20 cellular contexts compared by ENCODE assay signal in genomic region chr5:76441101-76441500, GRCh38. TPM values are rescaled to one million over a fixed set of nuclear protein-coding genes. Genes with fewer than 3 reads are reported as not detected.
DNase-seq lines count a peak whose midpoint lies in the region; ATAC-seq and TF ChIP-seq lines count a peak whose summit lies in the region.
"Had no signal": no experiment of that assay in that cellular context is flagged by ENCODE, and none has a peak within 500 bp of the region (broad histone marks: within the 10 kb centered on the region; RNA-seq: fewer than 3 reads in every experiment).

No MANE protein-coding gene starts in this region.

- H3K79me2 ChIP-seq in GM23338 (replicated peaks; ENCODE audit: insufficient read depth) = peaks cover 50% of the 10 kb centered on the region
- H3K79me2 ChIP-seq in neural cell (replicated peaks; ENCODE audit: insufficient read depth, low read length) = no peaks in the 10 kb centered on the region

- H4K20me1 ChIP-seq in GM23338 (replicated peaks; ENCODE audit: insufficient read depth) (0 out of 2 replicates have a peak, but pooled peaks cover 3% of the 10 kb centered on the region), neural cell (ENCODE audit: insufficient read depth) (no peaks in the 10 kb centered on the region)

- H3K4me2 ChIP-seq in GM23338 = no peak overlapping the region
- no peak overlapping the region for H3K4me2 ChIP-seq in neural cell (ENCODE audit: low read length)
- H3K4me2 ChIP-seq: BLaER1 had no signal

- peak; percentile 70 for TF ChIP-seq EP300 in neural cell (conservative IDR thresholded peaks at IDR 0.05; ENCODE audit: poor library complexity, severe bottlenecking)

- no peaks in the 10 kb centered on the region for H3K4me1 ChIP-seq in CD4-positive, CD25-positive, alpha-beta regulatory T cell (ENCODE audit: control insufficient read depth, insufficient read depth, low read length, poor library complexity, severe bottlenecking)
- H3K4me1 ChIP-seq in GM23338 (ENCODE audit: insufficient read depth) (no peaks in the 10 kb centered on the region; the same call in none of the 2 replicates), adrenal gland (replicated peaks in 1 of 2) (peaks cover 0 to 6% of the 10 kb centered on the region in 2 donors)

- peaks cover 0 to 3% of the 10 kb centered on the region in 2 experiments for H3K9me3 ChIP-seq in CD4-positive, CD25-positive, alpha-beta regulatory T cell (ENCODE audit: control insufficient read depth in 2 of 2, low read length in 2 of 2)
- H3K9me3 ChIP-seq in neural cell (ENCODE audit: low read length) (no peaks in the 10 kb centered on the region), adrenal gland (replicated peaks in 1 of 3) (no peaks in the 10 kb centered on the region)

- WGBS in adrenal gland, 4 donors = 89 to 91% (median 90%) methylated on average over 6 of the region's 6 CpGs

- H3K4me1 Mint-ChIP-seq in CD4-positive, CD25-positive, alpha-beta regulatory T cell = peaks cover 19 to 58% (median 48%) of the 10 kb centered on the region in 4 donors
- peaks cover 7% of the 10 kb centered on the region for H3K4me1 Mint-ChIP-seq in GM23338
- H3K4me1 Mint-ChIP-seq in effector memory CD8-positive, alpha-beta T cell (ENCODE audit: low read depth in 2 of 2) = peaks cover 25 to 70% of the 10 kb centered on the region in 2 donors
- H3K4me1 Mint-ChIP-seq: B cell had no signal

- intact Hi-C loops in adrenal gland (cut with DNase I) = no loop called here

- H3K27me3 ChIP-seq in CD4-positive, CD25-positive, alpha-beta regulatory T cell (ENCODE audit: control insufficient read depth, insufficient read depth, low read length) = no peaks in the 10 kb centered on the region
- H3K27me3 ChIP-seq in GM23338 (ENCODE audit: insufficient read depth) (no peaks in the 10 kb centered on the region), neural cell (ENCODE audit: insufficient read depth, low read depth, low read length) (no peaks in the 10 kb centered on the region), adrenal gland (no peaks in the 10 kb centered on the region)
- H3K27me3 ChIP-seq: BLaER1 had no signal

- no peak for DNase-seq in CD4-positive, CD25-positive, alpha-beta regulatory T cell
- DNase-seq in GM23338 (ENCODE audit: low spot score) (no peak), adrenal gland (no peak), D341Med (ENCODE audit: low spot score) (no peak)
- no peak for DNase-seq in effector memory CD8-positive, alpha-beta T cell
- DNase-seq: CD4-positive, alpha-beta memory T cell; COR-L47; DMS 273 treated with DMSO at 0.1 percent for 48 hours; DMS79; EL; GDM1; GM23248; H9 had no signal

- peak overlapping the region in 2 of 3 donors; percentile 38 to 55 for H3K27ac Mint-ChIP-seq in CD4-positive, CD25-positive, alpha-beta regulatory T cell
- no peak overlapping the region for H3K27ac Mint-ChIP-seq in GM23338
- peak overlapping the region; percentile 41 to 88 for H3K27ac Mint-ChIP-seq in effector memory CD8-positive, alpha-beta T cell
- H3K27ac Mint-ChIP-seq: B cell, H9 had no signal

- H3K27me3 Mint-ChIP-seq in CD4-positive, CD25-positive, alpha-beta regulatory T cell = no peaks in the 10 kb centered on the region
- no peaks in the 10 kb centered on the region for H3K27me3 Mint-ChIP-seq in GM23338 (ENCODE audit: insufficient read depth, low read depth, poor library complexity)
- no peaks in the 10 kb centered on the region for H3K27me3 Mint-ChIP-seq in effector memory CD8-positive, alpha-beta T cell
- H3K27me3 Mint-ChIP-seq: B cell; CD4-positive, alpha-beta memory T cell had no signal

- no peak overlapping the region for H3K4me3 Mint-ChIP-seq in CD4-positive, CD25-positive, alpha-beta regulatory T cell
- H3K4me3 Mint-ChIP-seq in GM23338 = no peak overlapping the region
- H3K4me3 Mint-ChIP-seq in effector memory CD8-positive, alpha-beta T cell = no peak overlapping the region
- H3K4me3 Mint-ChIP-seq: B cell, CD14-positive monocyte, H9 had no signal

- H3F3A ChIP-seq in GM23338 (replicated peaks; ENCODE audit: low read depth) (no peaks in the 10 kb centered on the region), neural cell (ENCODE audit: insufficient read depth, low read length, poor library complexity, severe bottlenecking) (no peaks in the 10 kb centered on the region)

- no peak overlapping the region for H3K9ac ChIP-seq in neural cell (ENCODE audit: low read length)
- H3K9ac ChIP-seq: BLaER1, GM23248 had no signal

- no peak for TF ChIP-seq RAD21 in neural cell (conservative IDR thresholded peaks at IDR 0.05)

- H3K9me2 ChIP-seq in GM23338 (ENCODE audit: insufficient read depth) = peaks cover 3% of the 10 kb centered on the region; the same call in 1 of the 2 replicates
- H3K9me2 ChIP-seq in neural cell (ENCODE audit: insufficient read depth, low read length) = no peaks in the 10 kb centered on the region

- H3K9me3 Mint-ChIP-seq in CD4-positive, CD25-positive, alpha-beta regulatory T cell = peaks cover 0 to 19% (median 5%) of the 10 kb centered on the region in 7 donors
- H3K9me3 Mint-ChIP-seq in GM23338 = peaks cover 5% of the 10 kb centered on the region; the same call in 2 of the 3 replicates
- no peaks in the 10 kb centered on the region for H3K9me3 Mint-ChIP-seq in effector memory CD8-positive, alpha-beta T cell

- no peak for TF ChIP-seq POLR2A in adrenal gland (IDR thresholded peaks at IDR 0.05)

- TF ChIP-seq CTCF in GM23338 (conservative IDR thresholded peaks at IDR 0.05; ENCODE audit: low read depth in 2 of 2) (no peak), neural cell (IDR thresholded peaks at IDR 0.05; ENCODE audit: poor library complexity, severe bottlenecking) (no peak), adrenal gland (IDR thresholded peaks at IDR 0.05) (no peak)

- H3K4me3 ChIP-seq in CD4-positive, CD25-positive, alpha-beta regulatory T cell (ENCODE audit: low read depth, low read length) = no peak overlapping the region
- H3K4me3 ChIP-seq in GM23338 (no peak overlapping the region), neural cell (ENCODE audit: low read length) (no peak overlapping the region), adrenal gland (no peak overlapping the region)
- H3K4me3 ChIP-seq: BLaER1, GM12878, GM23248 had no signal

- no peak overlapping the region for H2AFZ ChIP-seq in GM23338
- no peak overlapping the region for H2AFZ ChIP-seq in neural cell (ENCODE audit: low read depth, low read length)
- H2AFZ ChIP-seq: GM23248 had no signal

- peaks cover 36% of the 10 kb centered on the region for H3K36me3 Mint-ChIP-seq in CD4-positive, CD25-positive, alpha-beta regulatory T cell
- peaks cover 5% of the 10 kb centered on the region; the same call in 2 of the 3 replicates for H3K36me3 Mint-ChIP-seq in GM23338 (ENCODE audit: low read depth)
- H3K36me3 Mint-ChIP-seq in effector memory CD8-positive, alpha-beta T cell (ENCODE audit: insufficient read depth) = peaks cover 8% of the 10 kb centered on the region

- no peak overlapping the region for H3K27ac ChIP-seq in CD4-positive, CD25-positive, alpha-beta regulatory T cell (ENCODE audit: insufficient read depth, low read length, poor library complexity, severe bottlenecking)
- H3K27ac ChIP-seq in GM23338 (ENCODE audit: low read depth) = peak overlapping the region; percentile 46; the same call in 1 of the 2 replicates
- H3K27ac ChIP-seq in neural cell (ENCODE audit: low read length) = no peak overlapping the region
- H3K27ac ChIP-seq in adrenal gland = no peak overlapping the region
- H3K27ac ChIP-seq: BLaER1, GM23248 had no signal

- no peak for ATAC-seq in CD4-positive, CD25-positive, alpha-beta regulatory T cell (ENCODE audit: low read depth in 2 of 2)
- ATAC-seq in GM23338 = no peak
- ATAC-seq in effector memory CD8-positive, alpha-beta T cell (replicated peaks) = no peak
- no peak for ATAC-seq in HG02571 (IDR thresholded peaks at IDR 0.05; ENCODE audit: unreplicated experiment)
- ATAC-seq: GM12878, HCT116 had no signal

- peaks cover 31% of the 10 kb centered on the region for H3K36me3 ChIP-seq in CD4-positive, CD25-positive, alpha-beta regulatory T cell (ENCODE audit: control insufficient read depth, insufficient read depth, low read length)
- no peaks in the 10 kb centered on the region for H3K36me3 ChIP-seq in GM23338 (ENCODE audit: insufficient read depth)
- H3K36me3 ChIP-seq in neural cell (ENCODE audit: insufficient read depth, low read length) = no peaks in the 10 kb centered on the region
- H3K36me3 ChIP-seq in adrenal gland (replicated peaks in 1 of 2) = no peaks in the 10 kb centered on the region

TF ChIP-seq in GM23338, 12 proteins besides CTCF, POLR2A, EP300 and RAD21:
- TF ChIP-seq ZNF331 (CRISPR knock-in tag; IDR thresholded peaks at IDR 0.05; ENCODE audit: low read depth) (no peak), NANOG (IDR thresholded peaks at IDR 0.05; ENCODE audit: borderline replicate concordance) (no peak)
- TF ChIP-seq, protein P1, sequence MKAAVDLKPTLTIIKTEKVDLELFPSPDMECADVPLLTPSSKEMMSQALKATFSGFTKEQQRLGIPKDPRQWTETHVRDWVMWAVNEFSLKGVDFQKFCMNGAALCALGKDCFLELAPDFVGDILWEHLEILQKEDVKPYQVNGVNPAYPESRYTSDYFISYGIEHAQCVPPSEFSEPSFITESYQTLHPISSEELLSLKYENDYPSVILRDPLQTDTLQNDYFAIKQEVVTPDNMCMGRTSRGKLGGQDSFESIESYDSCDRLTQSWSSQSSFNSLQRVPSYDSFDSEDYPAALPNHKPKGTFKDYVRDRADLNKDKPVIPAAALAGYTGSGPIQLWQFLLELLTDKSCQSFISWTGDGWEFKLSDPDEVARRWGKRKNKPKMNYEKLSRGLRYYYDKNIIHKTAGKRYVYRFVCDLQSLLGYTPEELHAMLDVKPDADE (IDR thresholded peaks at IDR 0.05) = no peak

TF ChIP-seq in neural cell, 6 proteins besides CTCF, POLR2A, EP300 and RAD21 (continues in another document):
- TF ChIP-seq MXI1 (conservative IDR thresholded peaks at IDR 0.05; ENCODE audit: poor library complexity, severe bottlenecking) = no peak

RNA-seq across cellular contexts. Expression of gene IQGAP2, which starts 38.0 kb away (rescaled TPM):
- 214 TPM for total RNA-seq in CD4-positive, CD25-positive, alpha-beta regulatory T cell
- polyA plus RNA-seq in CD4-positive, CD25-positive, alpha-beta regulatory T cell = 10 to 100 TPM; 53.9 to 70.2 (median 59.2) TPM
- total RNA-seq in GM23338 (2014; rRNA removed; shearing (Covaris generic)) = 55.8 and 86.5 TPM in 2 replicates
- 57.3 and 60.0 TPM in 2 replicates for polyA plus RNA-seq in GM23338 (2016; fragmentation: Nextera tagmentation; extraction: Ambion mirVana)
- 4.0 and 5.2 TPM in 2 replicates for polyA plus RNA-seq in neural cell
- 1.9 and 2.4 TPM in 2 replicates for polyA minus RNA-seq in neural cell
- 10 to 100 TPM; 19.3 to 77.3 (median 53.0) TPM for total RNA-seq in adrenal gland
- polyA plus RNA-seq in adrenal gland = 10 to 100 TPM; 14.9 to 34.0 (median 25.7) TPM
- total RNA-seq: GM23248 had no signal
